26 cellular contexts compared by ENCODE assay signal in genomic region chr13:42808572-42808971, GRCh38. TPM values are rescaled to one million over a fixed set of nuclear protein-coding genes. Genes with fewer than 3 reads are reported as not detected.
DNase-seq lines count a peak whose midpoint lies in the region; ATAC-seq lines count a peak whose summit lies in the region.
"Had no signal": no experiment of that assay in that cellular context is flagged by ENCODE, and none has a peak within 500 bp of the region (broad histone marks: within the 10 kb centered on the region; RNA-seq: fewer than 3 reads in every experiment).

No MANE protein-coding gene starts in this region.

- DNase-seq in activated naive CD8-positive, alpha-beta T cell treated with anti-CD3 and anti-CD28 coated beads, Interleukin-2, amount 50 U/mL, for 24 hours: no peak
- no peak for DNase-seq in activated naive CD8-positive, alpha-beta T cell treated with anti-CD3 and anti-CD28 coated beads for 36 hours
- DNase-seq in HT1080 (ENCODE audit: low read depth) (peak; percentile 62), G401 (ENCODE audit: low spot score) (no peak)
- no peak for DNase-seq in stimulated activated naive CD8-positive, alpha-beta T cell treated with anti-CD3 and anti-CD28 coated beads, Interleukin-15, amount 100 ng/mL, for 72 hours
- DNase-seq: colonic mucosa; effector memory CD4-positive, alpha-beta T cell; immature natural killer cell; NCI-H1092; NCI-H1694 treated with DMSO at 0.1 percent for 48 hours; NCI-H82; ovary; stimulated activated naive CD4-positive, alpha-beta T cell treated with Interleukin-2 at 50 U/mL for 16 hours; T1000; uterus had no signal

- ATAC-seq in activated naive CD8-positive, alpha-beta T cell treated with anti-CD3 and anti-CD28 coated beads, Interleukin-2, amount 50 U/mL, for 24 hours: peak; percentile 76
- peak; percentile 73 for ATAC-seq in activated T-helper 17 cell treated with anti-CD3 and anti-CD28 coated beads, Interleukin-2, amount 50 U/mL, for 72 hours (replicated peaks)
- ATAC-seq in stimulated activated naive CD8-positive, alpha-beta T cell treated with anti-CD3 and anti-CD28 coated beads, Interleukin-15, amount 100 ng/mL, for 72 hours: peak; percentile 88
- no peak for ATAC-seq in HG02973 (IDR thresholded peaks at IDR 0.05; ENCODE audit: unreplicated experiment)
- ATAC-seq: HCT116 had no signal

- peaks cover 4% of the 10 kb centered on the region for H3K4me1 Mint-ChIP-seq in activated naive CD8-positive, alpha-beta T cell treated with anti-CD3 and anti-CD28 coated beads, Interleukin-2, amount 50 U/mL, for 24 hours
- peaks cover 3% of the 10 kb centered on the region for H3K4me1 Mint-ChIP-seq in activated naive CD8-positive, alpha-beta T cell treated with anti-CD3 and anti-CD28 coated beads for 36 hours
- H3K4me1 Mint-ChIP-seq in activated T-helper 17 cell treated with anti-CD3 and anti-CD28 coated beads, Interleukin-2, amount 50 U/mL, for 72 hours: no peaks in the 10 kb centered on the region
- H3K4me1 Mint-ChIP-seq in stimulated activated naive CD8-positive, alpha-beta T cell treated with anti-CD3 and anti-CD28 coated beads, Interleukin-15, amount 100 ng/mL, for 72 hours: no peaks in the 10 kb centered on the region
- H3K4me1 Mint-ChIP-seq: IgD-negative memory B cell, immature natural killer cell, memory B cell, neural crest cell had no signal

- H3K9me3 Mint-ChIP-seq in activated naive CD8-positive, alpha-beta T cell treated with anti-CD3 and anti-CD28 coated beads, Interleukin-2, amount 50 U/mL, for 24 hours: no peaks in the 10 kb centered on the region
- H3K9me3 Mint-ChIP-seq in activated naive CD8-positive, alpha-beta T cell treated with anti-CD3 and anti-CD28 coated beads for 36 hours: no peaks in the 10 kb centered on the region
- H3K9me3 Mint-ChIP-seq in activated T-helper 17 cell treated with anti-CD3 and anti-CD28 coated beads, Interleukin-2, amount 50 U/mL, for 72 hours: no peaks in the 10 kb centered on the region
- H3K9me3 Mint-ChIP-seq in stimulated activated naive CD8-positive, alpha-beta T cell treated with anti-CD3 and anti-CD28 coated beads, Interleukin-15, amount 100 ng/mL, for 72 hours: no peaks in the 10 kb centered on the region
- H3K9me3 Mint-ChIP-seq: IgD-negative memory B cell, immature natural killer cell, memory B cell, neural crest cell had no signal

- H3K27me3 Mint-ChIP-seq in activated naive CD8-positive, alpha-beta T cell treated with anti-CD3 and anti-CD28 coated beads, Interleukin-2, amount 50 U/mL, for 24 hours: peaks cover 19% of the 10 kb centered on the region
- H3K27me3 Mint-ChIP-seq in activated naive CD8-positive, alpha-beta T cell treated with anti-CD3 and anti-CD28 coated beads for 36 hours: peaks cover 9% of the 10 kb centered on the region
- peaks cover 22% of the 10 kb centered on the region for H3K27me3 Mint-ChIP-seq in activated T-helper 17 cell treated with anti-CD3 and anti-CD28 coated beads, Interleukin-2, amount 50 U/mL, for 72 hours
- H3K27me3 Mint-ChIP-seq in stimulated activated naive CD8-positive, alpha-beta T cell treated with anti-CD3 and anti-CD28 coated beads, Interleukin-15, amount 100 ng/mL, for 72 hours: peaks cover 8% of the 10 kb centered on the region

- H3K27ac Mint-ChIP-seq in activated naive CD8-positive, alpha-beta T cell treated with anti-CD3 and anti-CD28 coated beads, Interleukin-2, amount 50 U/mL, for 24 hours: no peak overlapping the region
- no peak overlapping the region for H3K27ac Mint-ChIP-seq in activated naive CD8-positive, alpha-beta T cell treated with anti-CD3 and anti-CD28 coated beads for 36 hours
- H3K27ac Mint-ChIP-seq in activated T-helper 17 cell treated with anti-CD3 and anti-CD28 coated beads, Interleukin-2, amount 50 U/mL, for 72 hours: no peak overlapping the region
- H3K27ac Mint-ChIP-seq in stimulated activated naive CD8-positive, alpha-beta T cell treated with anti-CD3 and anti-CD28 coated beads, Interleukin-15, amount 100 ng/mL, for 72 hours: no peak overlapping the region
- H3K27ac Mint-ChIP-seq: activated naive CD8-positive, alpha-beta T cell; IgD-negative memory B cell; immature natural killer cell; memory B cell had no signal

- in situ Hi-C loops in G401 (cut with HindIII; ENCODE audit: low sequenced_read_pairs): no loop called here

- no peaks in the 10 kb centered on the region for H3K36me3 Mint-ChIP-seq in activated naive CD8-positive, alpha-beta T cell treated with anti-CD3 and anti-CD28 coated beads, Interleukin-2, amount 50 U/mL, for 24 hours (ENCODE audit: low read depth)
- no peaks in the 10 kb centered on the region for H3K36me3 Mint-ChIP-seq in activated naive CD8-positive, alpha-beta T cell treated with anti-CD3 and anti-CD28 coated beads for 36 hours
- no peaks in the 10 kb centered on the region for H3K36me3 Mint-ChIP-seq in activated T-helper 17 cell treated with anti-CD3 and anti-CD28 coated beads, Interleukin-2, amount 50 U/mL, for 72 hours (ENCODE audit: low read depth)
- H3K36me3 Mint-ChIP-seq: activated naive CD8-positive, alpha-beta T cell; IgD-negative memory B cell; immature natural killer cell; memory B cell had no signal

- H3K4me3 Mint-ChIP-seq in activated naive CD8-positive, alpha-beta T cell treated with anti-CD3 and anti-CD28 coated beads, Interleukin-2, amount 50 U/mL, for 24 hours: no peak overlapping the region
- H3K4me3 Mint-ChIP-seq in activated naive CD8-positive, alpha-beta T cell treated with anti-CD3 and anti-CD28 coated beads for 36 hours: no peak overlapping the region
- no peak overlapping the region for H3K4me3 Mint-ChIP-seq in activated T-helper 17 cell treated with anti-CD3 and anti-CD28 coated beads, Interleukin-2, amount 50 U/mL, for 72 hours
- H3K4me3 Mint-ChIP-seq in stimulated activated naive CD8-positive, alpha-beta T cell treated with anti-CD3 and anti-CD28 coated beads, Interleukin-15, amount 100 ng/mL, for 72 hours: no peak overlapping the region
- H3K4me3 Mint-ChIP-seq: activated naive CD8-positive, alpha-beta T cell; IgD-negative memory B cell; immature natural killer cell; memory B cell; neural crest cell had no signal

RNA-seq across cellular contexts. Expression of gene FAM216B, which starts 27.2 kb away (rescaled TPM):
- not detected for total RNA-seq in activated naive CD8-positive, alpha-beta T cell treated with anti-CD3 and anti-CD28 coated beads for 36 hours
- total RNA-seq in HT1080 (2014; rRNA removed; shearing (Covaris generic)): not detected in 2 replicates
- polyA plus RNA-seq in HT1080 (2015; cell fraction: cytosol; rRNA removed): not detected in 2 replicates
- not detected in 2 replicates for polyA plus RNA-seq in HT1080 (2015; cell fraction: nucleus; rRNA removed)
- total RNA-seq in activated T-helper 17 cell treated with anti-CD3 and anti-CD28 coated beads, Interleukin-2, amount 50 U/mL, for 72 hours: not detected
- not detected in 2 replicates for total RNA-seq in G401 (2014; rRNA removed; shearing (Covaris generic))
- total RNA-seq: ascending aorta, epithelial cell of proximal tubule, neural crest cell, thoracic aorta had no signal
- polyA plus RNA-seq: BJ, IgD-negative memory B cell, immature natural killer cell had no signal
